ENCODE assay signal across 8 cellular contexts in genomic region chr7:25619963-25620799, GRCh38.
DNase-seq lines count a peak whose midpoint lies in the region; ATAC-seq, FAIRE-seq and TF ChIP-seq lines count a peak whose summit lies in the region.

No MANE protein-coding gene starts in this region.

- peak overlapping the region in 3 of 10 experiments; percentile 6 to 18 (median 17); a peak in 3 of 20 replicates for H3K4me3 ChIP-seq in BLaER1 treated with 17β-estradiol and CSF1 and Interleukin-3, amounts not matched to agents 10 nM and 100 nM
- H3K4me3 ChIP-seq in bronchial epithelial cell (ENCODE audit: low read depth, low read length), result no peak overlapping the region

- peaks cover 0 to 18% (median 7%) of the 10 kb centered on the region in 11 experiments; a peak in 12 of 22 replicates for H3K9me3 ChIP-seq in BLaER1 treated with 17β-estradiol and CSF1 and Interleukin-3, amounts not matched to agents 10 nM and 100 nM (replicated peaks in 1 of 11)

- H3K4me1 ChIP-seq in BLaER1 treated with 17β-estradiol and CSF1 and Interleukin-3, amounts not matched to agents 10 nM and 100 nM, result peaks cover 40 to 93% (median 66%) of the 10 kb centered on the region in 10 experiments

- H3K9ac ChIP-seq in BLaER1 treated with 17β-estradiol and CSF1 and Interleukin-3, amounts not matched to agents 10 nM and 100 nM, result peak overlapping the region in 8 of 11 experiments; percentile 32 to 57 (median 40); a peak in 12 of 22 replicates

- no peak for ATAC-seq in GM21526 (IDR thresholded peaks at IDR 0.05; ENCODE audit: low FRiP score, unreplicated experiment)

- no peak for TF ChIP-seq CTCF in bronchial epithelial cell (IDR thresholded peaks at IDR 0.05; ENCODE audit: insufficient read depth, low read length, severe bottlenecking)
- no peak for TF ChIP-seq CTCF in GM13976 (IDR thresholded peaks at IDR 0.05; ENCODE audit: borderline replicate concordance, control extremely low read depth, extremely low read depth, insufficient read depth, missing control alignments)

- peak; percentile 55 for FAIRE-seq in bronchial epithelial cell (lab: Jason Lieb, UNC)

- in situ Hi-C loops in GM13976 (cut with MboI; ENCODE audit: low sequenced_read_pairs, unreplicated experiment), result no loop called here

- DNase-seq in NCI-H2171 (lab: John Stamatoyannopoulos, UW), result peak; percentile 82
- no peak for DNase-seq in bronchial epithelial cell (ENCODE audit: low read depth)
- peak; percentile 24 for DNase-seq in midbrain (lab: John Stamatoyannopoulos, UW)
- no peak for DNase-seq in kidney tubule cell (ENCODE audit: low spot score)
- DNase-seq in GM13976 (ENCODE audit: low spot score), result no peak
- DNase-seq in NCI-H2196 (lab: John Stamatoyannopoulos, UW; ENCODE audit: unreplicated experiment), result no peak

- no peaks in the 10 kb centered on the region for H4K20me1 ChIP-seq in BLaER1 treated with 17β-estradiol and CSF1 and Interleukin-3, amounts not matched to agents 10 nM and 100 nM

- H3K27me3 ChIP-seq in BLaER1 treated with 17β-estradiol and CSF1 and Interleukin-3, amounts not matched to agents 10 nM and 100 nM, result no peaks in the 10 kb centered on the region
- H3K27me3 ChIP-seq in bronchial epithelial cell (ENCODE audit: control insufficient read depth, insufficient read depth, low read length), result no peaks in the 10 kb centered on the region

- no peaks in the 10 kb centered on the region for H3K36me3 ChIP-seq in BLaER1 treated with 17β-estradiol and CSF1 and Interleukin-3, amounts not matched to agents 10 nM and 100 nM
- no peaks in the 10 kb centered on the region for H3K36me3 ChIP-seq in bronchial epithelial cell (ENCODE audit: control insufficient read depth, insufficient read depth, low read length)

- peak overlapping the region in 9 of 11 experiments; percentile 44 to 73 (median 61); a peak in 18 of 22 replicates for H3K27ac ChIP-seq in BLaER1 treated with 17β-estradiol and CSF1 and Interleukin-3, amounts not matched to agents 10 nM and 100 nM

- H3K4me2 ChIP-seq in BLaER1 treated with 17β-estradiol and CSF1 and Interleukin-3, amounts not matched to agents 10 nM and 100 nM, result peak overlapping the region; percentile 63 to 85 (median 80)

Comparison
In these comparisons a context has a peak if more than half of its experiments do, and no peak if none do; other contexts are left out.
1. DNase-seq: peak in NCI-H2171 (single experiment) and midbrain (single experiment); none in bronchial epithelial cell (single experiment), kidney tubule cell (single experiment), GM13976 (single experiment) and NCI-H2196 (single experiment).